Comparison of ENCODE assay signal across 18 cellular contexts in the genomic region with DNA sequence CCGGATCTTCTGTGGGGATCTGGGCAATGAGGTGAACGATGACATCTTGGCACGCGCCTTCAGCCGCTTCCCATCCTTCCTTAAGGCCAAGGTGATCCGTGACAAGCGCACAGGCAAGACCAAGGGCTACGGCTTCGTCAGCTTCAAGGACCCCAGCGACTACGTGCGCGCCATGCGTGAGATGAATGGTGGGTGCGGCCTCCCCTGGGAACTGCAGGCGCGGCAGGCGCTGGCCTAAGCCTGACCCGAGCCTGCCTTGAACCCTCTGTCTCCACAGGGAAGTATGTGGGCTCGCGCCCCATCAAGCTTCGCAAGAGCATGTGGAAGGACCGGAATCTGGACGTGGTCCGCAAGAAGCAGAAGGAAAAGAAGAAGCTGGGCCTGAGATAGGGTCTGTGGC. TPM values are rescaled to one million over a fixed set of nuclear protein-coding genes. Genes with fewer than 3 reads are reported as not detected.
DNase-seq lines count a peak whose midpoint lies in the region; ATAC-seq and TF ChIP-seq lines count a peak whose summit lies in the region.
"Had no signal": no experiment of that assay in that cellular context is flagged by ENCODE, and none has a peak within 500 bp of the region (broad histone marks: within the 10 kb centered on the region; RNA-seq: fewer than 3 reads in every experiment).

No MANE protein-coding gene starts in this region.

- intact Hi-C loops in Right ventricle myocardium inferior (cut with DNase I) (no loop called here), PC-3 (cut with micrococcal nuclease) (no loop called here)

- no peak overlapping the region for H3K4me2 ChIP-seq in PC-3 (ENCODE audit: low read length)
- H3K4me2 ChIP-seq in hepatocyte = no peak overlapping the region
- H3K4me2 ChIP-seq: BLaER1 treated with 17β-estradiol and CSF1 and Interleukin-3, amounts not matched to agents 10 nM and 100 nM; GM23338 had no signal

- H3K36me3 Mint-ChIP-seq in stimulated activated effector memory CD8-positive, alpha-beta T cell treated with anti-CD3 and anti-CD28 coated beads, Interleukin-12 subunit alpha, Interleukin-12 subunit beta, amount 100 ng/mL, for 72 hours = peaks cover 62% of the 10 kb centered on the region
- H3K36me3 Mint-ChIP-seq in activated CD4-positive, alpha-beta memory T cell treated with anti-CD3 and anti-CD28 coated beads, Interleukin-2, amount 10 ng/mL, durations not matched to agents 7 days and 5 days (ENCODE audit: low read depth) = peaks cover 44% of the 10 kb centered on the region

- peak overlapping the region; percentile 54 for H3K27ac Mint-ChIP-seq in stimulated activated effector memory CD8-positive, alpha-beta T cell treated with anti-CD3 and anti-CD28 coated beads, Interleukin-12 subunit alpha, Interleukin-12 subunit beta, amount 100 ng/mL, for 72 hours
- H3K27ac Mint-ChIP-seq in activated CD4-positive, alpha-beta memory T cell treated with anti-CD3 and anti-CD28 coated beads, Interleukin-2, amount 10 ng/mL, durations not matched to agents 7 days and 5 days = no peak overlapping the region
- H3K27ac Mint-ChIP-seq: B cell; CD8-positive, alpha-beta T cell; GM23338 had no signal

- H2AFZ ChIP-seq in PC-3 (ENCODE audit: low read length) (no peak overlapping the region), hepatocyte (no peak overlapping the region)
- H2AFZ ChIP-seq: GM23338 had no signal

- no peaks in the 10 kb centered on the region for H3K9me2 ChIP-seq in PC-3 (replicated peaks; ENCODE audit: low read length)
- H3K9me2 ChIP-seq in hepatocyte (replicated peaks; ENCODE audit: insufficient read depth) = no peaks in the 10 kb centered on the region

- H3K4me1 Mint-ChIP-seq in stimulated activated effector memory CD8-positive, alpha-beta T cell treated with anti-CD3 and anti-CD28 coated beads, Interleukin-12 subunit alpha, Interleukin-12 subunit beta, amount 100 ng/mL, for 72 hours = peaks cover 25% of the 10 kb centered on the region
- peaks cover 10% of the 10 kb centered on the region for H3K4me1 Mint-ChIP-seq in activated CD4-positive, alpha-beta memory T cell treated with anti-CD3 and anti-CD28 coated beads, Interleukin-2, amount 10 ng/mL, durations not matched to agents 7 days and 5 days

- no peak overlapping the region for H3K27ac ChIP-seq in right atrium auricular region
- H3K27ac ChIP-seq in PC-3 (ENCODE audit: low read length) = no peak overlapping the region
- no peak overlapping the region for H3K27ac ChIP-seq in hepatocyte
- H3K27ac ChIP-seq: BLaER1 treated with 17β-estradiol and CSF1 and Interleukin-3, amounts not matched to agents 10 nM and 100 nM; HL-60 had no signal

- H3K4me1 ChIP-seq in right atrium auricular region = peaks cover 0 to 7% of the 10 kb centered on the region in 2 donors
- H3K4me1 ChIP-seq in PC-3 (ENCODE audit: insufficient read depth, low read length) = no peaks in the 10 kb centered on the region
- H3K4me1 ChIP-seq in hepatocyte (ENCODE audit: insufficient read depth) = no peaks in the 10 kb centered on the region

- no peaks in the 10 kb centered on the region for H3K27me3 Mint-ChIP-seq in activated CD4-positive, alpha-beta memory T cell treated with anti-CD3 and anti-CD28 coated beads, Interleukin-2, amount 10 ng/mL, durations not matched to agents 7 days and 5 days
- H3K27me3 Mint-ChIP-seq: B cell had no signal

- peaks cover 60% of the 10 kb centered on the region for H3K36me3 ChIP-seq in right atrium auricular region
- H3K36me3 ChIP-seq in PC-3 (ENCODE audit: low read depth, low read length) = no peaks in the 10 kb centered on the region; the same call in 1 of the 2 replicates
- H3K36me3 ChIP-seq in hepatocyte (replicated peaks; ENCODE audit: insufficient read depth, low read depth) = no peaks in the 10 kb centered on the region

- no peaks in the 10 kb centered on the region for H3F3A ChIP-seq in PC-3 (ENCODE audit: low read length, unreplicated experiment)

- no peaks in the 10 kb centered on the region for H3K9me3 Mint-ChIP-seq in stimulated activated effector memory CD8-positive, alpha-beta T cell treated with anti-CD3 and anti-CD28 coated beads, Interleukin-12 subunit alpha, Interleukin-12 subunit beta, amount 100 ng/mL, for 72 hours
- no peaks in the 10 kb centered on the region for H3K9me3 Mint-ChIP-seq in activated CD4-positive, alpha-beta memory T cell treated with anti-CD3 and anti-CD28 coated beads, Interleukin-2, amount 10 ng/mL, durations not matched to agents 7 days and 5 days
- H3K9me3 Mint-ChIP-seq: CD8-positive, alpha-beta T cell; GM23338 had no signal

- H4K20me1 ChIP-seq in PC-3 (ENCODE audit: low read length) (no peaks in the 10 kb centered on the region), hepatocyte (ENCODE audit: insufficient read depth, poor library complexity, severe bottlenecking) (no peaks in the 10 kb centered on the region)

- TF ChIP-seq CTCF in right atrium auricular region (IDR thresholded peaks at IDR 0.05) = no peak
- no peak for TF ChIP-seq CTCF in PC-3 (conservative IDR thresholded peaks at IDR 0.05; ENCODE audit: low read depth, low read length)
- no peak for TF ChIP-seq CTCF in hepatocyte (IDR thresholded peaks at IDR 0.05; ENCODE audit: poor library complexity)

- no peaks in the 10 kb centered on the region for H3K27me3 ChIP-seq in right atrium auricular region
- no peaks in the 10 kb centered on the region for H3K27me3 ChIP-seq in PC-3 (ENCODE audit: low read length)
- H3K27me3 ChIP-seq in hepatocyte = no peaks in the 10 kb centered on the region
- H3K27me3 ChIP-seq: BLaER1 treated with 17β-estradiol and CSF1 and Interleukin-3, amounts not matched to agents 10 nM and 100 nM had no signal

- H3K4me3 ChIP-seq in right atrium auricular region (no peak overlapping the region), PC-3 (ENCODE audit: low read length) (no peak overlapping the region), hepatocyte (no peak overlapping the region)
- H3K4me3 ChIP-seq: BLaER1 treated with 17β-estradiol and CSF1 and Interleukin-3, amounts not matched to agents 10 nM and 100 nM; GM23338 had no signal

- ATAC-seq in Right ventricle myocardium inferior (no peak), PC-3 (no peak)
- no peak for ATAC-seq in stimulated activated effector memory CD8-positive, alpha-beta T cell treated with anti-CD3 and anti-CD28 coated beads, Interleukin-12 subunit alpha, Interleukin-12 subunit beta, amount 100 ng/mL, for 72 hours
- ATAC-seq: CD8-positive, alpha-beta T cell; GM23338 had no signal

- POLR2A ChIA-PET in PC-3 (lab: Charles Lee; ENCODE audit: unreplicated experiment) = no interaction called here
- POLR2A ChIA-PET in activated CD4-positive, alpha-beta memory T cell treated with anti-CD3 and anti-CD28 coated beads, Interleukin-2, amount 10 ng/mL, durations not matched to agents 7 days and 5 days (lab: Charles Lee) = interaction anchor here (1.3 to 1.5 kb wide), 2 partner anchors 13 to 87 kb away, joined by 4 to 5 read pairs; no protein-coding TSS in a partner anchor

- no peaks in the 10 kb centered on the region for H3K79me2 ChIP-seq in PC-3 (ENCODE audit: low read length)
- H3K79me2 ChIP-seq in hepatocyte = no peaks in the 10 kb centered on the region

- CTCF ChIA-PET in PC-3 (lab: Charles Lee) = no interaction called here
- CTCF ChIA-PET in activated CD4-positive, alpha-beta memory T cell treated with anti-CD3 and anti-CD28 coated beads, Interleukin-2, amount 10 ng/mL, durations not matched to agents 7 days and 5 days (lab: Charles Lee) = interaction anchor here (1.7 kb wide), 1 partner anchor 25 kb away, joined by 7 read pairs; a partner anchor contains a TSS

- DNase-seq in Right ventricle myocardium inferior (ENCODE audit: missing footprints) (peak; percentile 35), right atrium auricular region (ENCODE audit: low spot score) (no peak), PC-3 (no peak), hepatocyte (ENCODE audit: low spot score) (peak; percentile 3), iPS-NIHi11 (ENCODE audit: low spot score) (no peak)
- no peak for DNase-seq in stimulated activated effector memory CD8-positive, alpha-beta T cell treated with anti-CD3 and anti-CD28 coated beads, Interleukin-12 subunit alpha, Interleukin-12 subunit beta, amount 100 ng/mL, for 72 hours (ENCODE audit: low spot score in 2 of 2)
- DNase-seq in activated CD4-positive, alpha-beta memory T cell treated with anti-CD3 and anti-CD28 coated beads, Interleukin-2, amount 10 ng/mL, durations not matched to agents 7 days and 5 days = no peak
- DNase-seq: 8988T; Calu3; CD8-positive, alpha-beta T cell; DMS79 treated with DMSO at 0.1 percent for 48 hours; GF-D8; HCEC 1CT had no signal

- H3K9ac ChIP-seq in PC-3 (ENCODE audit: low read length) = no peak overlapping the region
- H3K9ac ChIP-seq: BLaER1 treated with 17β-estradiol and CSF1 and Interleukin-3, amounts not matched to agents 10 nM and 100 nM had no signal

- 97% methylated on average over 25 of the region's 25 CpGs for WGBS in hepatocyte (ENCODE audit: low lambda C conversion rate, missing lambda C conversion rate)

- H3K4me3 Mint-ChIP-seq in stimulated activated effector memory CD8-positive, alpha-beta T cell treated with anti-CD3 and anti-CD28 coated beads, Interleukin-12 subunit alpha, Interleukin-12 subunit beta, amount 100 ng/mL, for 72 hours = no peak overlapping the region
- no peak overlapping the region for H3K4me3 Mint-ChIP-seq in activated CD4-positive, alpha-beta memory T cell treated with anti-CD3 and anti-CD28 coated beads, Interleukin-2, amount 10 ng/mL, durations not matched to agents 7 days and 5 days
- H3K4me3 Mint-ChIP-seq: B cell; CD8-positive, alpha-beta T cell; GM23338 had no signal

- H3K9me3 ChIP-seq in right atrium auricular region = no peaks in the 10 kb centered on the region
- no peaks in the 10 kb centered on the region for H3K9me3 ChIP-seq in PC-3 (ENCODE audit: low read length)
- no peaks in the 10 kb centered on the region for H3K9me3 ChIP-seq in hepatocyte (ENCODE audit: low read depth)
- H3K9me3 ChIP-seq: BLaER1 treated with 17β-estradiol and CSF1 and Interleukin-3, amounts not matched to agents 10 nM and 100 nM had no signal

- BruUV-seq in PC-3 (replicated peaks; lab: Mats Ljungman, UMichigan) = TSS peak; percentile 16

RNA-seq across cellular contexts. Expression of a gene that starts 4.4 kb away (rescaled TPM):
- 0.68 TPM for total RNA-seq in Right ventricle myocardium inferior
- total RNA-seq in right atrium auricular region = 1 to 10 TPM in 1 of 2 donors, not detected in 1; 1.2 TPM
- 0.36 TPM in 1 of 2 replicates, not detected in the other for total RNA-seq in PC-3 (2014; rRNA removed)
- 1.0 and 1.4 TPM in 2 replicates for total RNA-seq in hepatocyte
- 0.79 and 3.5 TPM in 2 replicates for polyA plus RNA-seq in hepatocyte
- total RNA-seq in activated CD4-positive, alpha-beta memory T cell treated with anti-CD3 and anti-CD28 coated beads, Interleukin-2, amount 10 ng/mL, durations not matched to agents 7 days and 5 days = under 1 TPM; 0.65 to 0.96 TPM

RNA-seq across cellular contexts. Expression of a gene that starts 8.3 kb away (rescaled TPM):
- total RNA-seq in Right ventricle myocardium inferior (51.5 TPM), right atrium auricular region (10 to 100 TPM; 40.4 to 52.4 TPM), PC-3 (2014; rRNA removed) (81.6 and 126 TPM in 2 replicates), hepatocyte (43.3 and 43.6 TPM in 2 replicates)
- 113 and 125 TPM in 2 replicates for polyA plus RNA-seq in hepatocyte
- total RNA-seq in activated CD4-positive, alpha-beta memory T cell treated with anti-CD3 and anti-CD28 coated beads, Interleukin-2, amount 10 ng/mL, durations not matched to agents 7 days and 5 days = 100 to 1,000 TPM in 1 of 2 experiments, 10 to 100 TPM in 1; 99.5 to 102 TPM

RNA-seq across cellular contexts. Expression of a gene that starts 11.0 kb away (rescaled TPM):
- total RNA-seq in Right ventricle myocardium inferior (1,537 TPM), right atrium auricular region (1,000 to 10,000 TPM; 1,397 to 1,663 TPM), PC-3 (2014; rRNA removed) (405 and 563 TPM in 2 replicates), hepatocyte (586 and 603 TPM in 2 replicates)
- polyA plus RNA-seq in hepatocyte = 635 and 692 TPM in 2 replicates
- total RNA-seq in activated CD4-positive, alpha-beta memory T cell treated with anti-CD3 and anti-CD28 coated beads, Interleukin-2, amount 10 ng/mL, durations not matched to agents 7 days and 5 days = 100 to 1,000 TPM; 440 to 442 TPM

RNA-seq across cellular contexts. Expression of a gene that starts 24.6 kb away (rescaled TPM):
- total RNA-seq in Right ventricle myocardium inferior (5.2 TPM), right atrium auricular region (1 to 10 TPM; 2.2 to 3.9 TPM), PC-3 (2014; rRNA removed) (25.9 and 26.4 TPM in 2 replicates), hepatocyte (4.9 and 6.3 TPM in 2 replicates)
- 12.6 and 15.4 TPM in 2 replicates for polyA plus RNA-seq in hepatocyte
- total RNA-seq in activated CD4-positive, alpha-beta memory T cell treated with anti-CD3 and anti-CD28 coated beads, Interleukin-2, amount 10 ng/mL, durations not matched to agents 7 days and 5 days = 10 to 100 TPM; 45.3 to 46.5 TPM

RNA-seq across cellular contexts. Expression of a gene that starts 29.2 kb away (rescaled TPM):
- not detected for total RNA-seq in Right ventricle myocardium inferior
- total RNA-seq in right atrium auricular region = not detected
- total RNA-seq in PC-3 (2014; rRNA removed) = not detected in 2 replicates
- total RNA-seq in hepatocyte = 3.6 and 7.8 TPM in 2 replicates
- polyA plus RNA-seq in hepatocyte = 19.6 and 27.5 TPM in 2 replicates
- under 1 TPM; 0.65 to 0.86 TPM for total RNA-seq in activated CD4-positive, alpha-beta memory T cell treated with anti-CD3 and anti-CD28 coated beads, Interleukin-2, amount 10 ng/mL, durations not matched to agents 7 days and 5 days
- total RNA-seq: B cell; Calu3; CD8-positive, alpha-beta T cell; HT1080 had no signal

Comparison
In these comparisons a context has a peak if more than half of its experiments do, and no peak if none do; other contexts are left out.
1. DNase-seq: peak in Right ventricle myocardium inferior (single experiment) and hepatocyte (single experiment); none in right atrium auricular region (single experiment), PC-3 (single experiment), stimulated activated effector memory CD8-positive, alpha-beta T cell treated with anti-CD3 and anti-CD28 coated beads, Interleukin-12 subunit alpha, Interleukin-12 subunit beta, amount 100 ng/mL, for 72 hours (0 of 2), iPS-NIHi11 (single experiment) and activated CD4-positive, alpha-beta memory T cell treated with anti-CD3 and anti-CD28 coated beads, Interleukin-2, amount 10 ng/mL, durations not matched to agents 7 days and 5 days (single experiment).